ENCODE assay signal across 2 cellular contexts in genomic region chr14:93946506-93947170, GRCh38.
TF ChIP-seq lines count a peak whose summit lies in the region.

No MANE protein-coding gene starts in this region.

TF ChIP-seq in A549, 52 proteins besides CTCF, POLR2A, EP300 and RAD21:
- TF ChIP-seq ZSCAN20 (CRISPR knock-in tag; IDR thresholded peaks at IDR 0.05) (no peak), ZFP36 (IDR thresholded peaks at IDR 0.05; ENCODE audit: borderline replicate concordance, partially characterized antibody) (peak; percentile 46)
TF ChIP-seq in A549: peak in this region for 1.

TF ChIP-seq in HEK293, 187 proteins besides CTCF, POLR2A, EP300 and RAD21:
- TF ChIP-seq ZIC2 (tag by site-specific recombination; IDR thresholded peaks at IDR 0.05), result 0 out of 2 replicates have a peak, but pooled peaks have one; percentile 7
- TF ChIP-seq ATF2 (tag by site-specific recombination; IDR thresholded peaks at IDR 0.05; ENCODE audit: low read depth), result peak; percentile 44; the same call in 1 of the 2 replicates
- TF ChIP-seq ZBTB6 (tag by site-specific recombination; IDR thresholded peaks at IDR 0.05), result peak; percentile 41; the same call in 1 of the 2 replicates
- peak; percentile 77; the same call in 1 of the 2 replicates for TF ChIP-seq ZNF768 (tag by site-specific recombination; IDR thresholded peaks at IDR 0.05)
- no peak for TF ChIP-seq ZNF416 (tag by site-specific recombination; IDR thresholded peaks at IDR 0.05)
- TF ChIP-seq REPIN1 (tag by site-specific recombination; IDR thresholded peaks at IDR 0.05; ENCODE audit: low read depth), result 0 out of 2 replicates have a peak, but pooled peaks have one; percentile 62
- peak; percentile 85 for TF ChIP-seq ZNF664 (tag by site-specific recombination; IDR thresholded peaks at IDR 0.05)
- no peak for TF ChIP-seq SCRT1 (tag by site-specific recombination; IDR thresholded peaks at IDR 0.05; ENCODE audit: borderline replicate concordance)
- TF ChIP-seq ZNF571 (tag by site-specific recombination; IDR thresholded peaks at IDR 0.05), result no peak
